In genomic region chr16:70196683-70197300, GRCh38 we compare ENCODE assay signal across 7 cellular contexts. TPM values are rescaled to one million over a fixed set of nuclear protein-coding genes. Genes with fewer than 3 reads are reported as not detected.
"Had no signal": no experiment of that assay in that cellular context is flagged by ENCODE, and none has a peak within 500 bp of the region (broad histone marks: within the 10 kb centered on the region; RNA-seq: fewer than 3 reads in every experiment).

No MANE protein-coding gene starts in this region.

RNA-seq across cellular contexts. Expression of gene CLEC18C, which starts 23.2 kb away (rescaled TPM):
- total RNA-seq: activated naive CD4-positive, alpha-beta T cell treated with anti-CD3 and anti-CD28 coated beads, Interleukin-2, amount 50 U/mL, for 72 hours; bronchial epithelial cell; dermis blood vessel endothelial cell; pulmonary artery endothelial cell; right atrium auricular region; subcutaneous adipose tissue had no signal
- polyA plus RNA-seq: immature natural killer cell had no signal
